9 cellular contexts compared by ENCODE assay signal in the genomic region with DNA sequence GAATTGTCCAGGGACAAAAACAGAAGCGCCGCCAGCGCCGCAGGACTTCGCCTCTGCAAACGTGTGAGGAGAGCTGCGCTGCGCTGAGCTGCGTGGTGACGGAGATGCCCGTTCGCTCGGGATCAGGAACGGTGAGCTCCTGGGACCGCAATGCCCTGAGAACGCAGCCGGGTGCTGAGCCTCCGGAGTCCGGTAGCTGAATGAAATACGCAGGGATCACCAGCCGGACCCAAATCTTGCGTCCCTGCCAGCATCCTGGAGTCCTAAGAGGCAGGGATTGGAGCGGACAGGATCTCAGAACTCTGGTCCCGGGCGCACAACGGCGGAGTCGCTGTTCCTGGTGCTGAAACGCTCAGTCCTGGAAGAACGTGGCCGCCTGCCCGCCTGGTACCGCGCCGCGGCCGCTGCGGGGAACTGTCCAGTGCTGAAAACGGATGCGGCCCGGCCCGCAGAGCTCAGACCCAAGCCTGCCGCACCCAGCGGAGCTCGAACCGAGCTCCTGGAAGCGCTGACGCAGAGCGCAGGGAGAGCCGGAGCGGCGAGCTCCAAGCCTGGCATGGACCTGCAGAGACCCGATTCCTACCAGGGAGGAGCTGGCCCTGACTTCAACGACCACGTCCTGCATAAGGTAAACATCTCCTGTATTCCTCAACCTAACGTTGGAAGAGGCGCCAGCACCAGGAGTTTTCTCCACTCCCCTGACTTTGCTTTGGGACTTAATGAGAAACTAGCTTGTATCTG. TPM values are rescaled to one million over a fixed set of nuclear protein-coding genes. Genes with fewer than 3 reads are reported as not detected.
DNase-seq lines count a peak whose midpoint lies in the region; ATAC-seq and TF ChIP-seq lines count a peak whose summit lies in the region.
"Had no signal": no experiment of that assay in that cellular context is flagged by ENCODE, and none has a peak within 500 bp of the region (broad histone marks: within the 10 kb centered on the region; RNA-seq: fewer than 3 reads in every experiment).

No MANE protein-coding gene starts in this region.

- H3K4me2 ChIP-seq in Karpas-422 (ENCODE audit: low read depth, low read length, poor library complexity, severe bottlenecking), result no peak overlapping the region

- WGBS in right lobe of liver (ENCODE audit: insufficient coverage, low coverage, low lambda C conversion rate, missing lambda C conversion rate), result 16% methylated on average over 16 of the region's 57 CpGs

- no peak overlapping the region for H3K9ac ChIP-seq in Karpas-422 (ENCODE audit: low read length)

- no peak for TF ChIP-seq CTCF in right lobe of liver (IDR thresholded peaks at IDR 0.05)

- no peak for TF ChIP-seq POLR2A in right lobe of liver (IDR thresholded peaks at IDR 0.05)

- H3K9me3 ChIP-seq in right lobe of liver (peaks cover 0 to 3% (median 0%) of the 10 kb centered on the region in 4 donors), Karpas-422 (ENCODE audit: low read length) (no peaks in the 10 kb centered on the region)
- H3K9me3 ChIP-seq: ascending aorta had no signal

- no peaks in the 10 kb centered on the region for H3K4me1 ChIP-seq in right lobe of liver
- H3K4me1 ChIP-seq in Karpas-422 (ENCODE audit: low read length), result no peaks in the 10 kb centered on the region
- H3K4me1 ChIP-seq: ascending aorta had no signal

- intact Hi-C loops in right lobe of liver (cut with DNase I), result no loop called here

- no peak overlapping the region for H3K27ac ChIP-seq in right lobe of liver
- H3K27ac ChIP-seq in Karpas-422 (ENCODE audit: low read length), result no peak overlapping the region
- H3K27ac ChIP-seq: ascending aorta had no signal

- no peaks in the 10 kb centered on the region for H3K9me2 ChIP-seq in Karpas-422 (replicated peaks; ENCODE audit: insufficient read depth, low read length)

- H2AFZ ChIP-seq in Karpas-422 (ENCODE audit: low read length), result no peak overlapping the region

- H3K4me3 ChIP-seq in right lobe of liver, result no peak overlapping the region
- H3K4me3 ChIP-seq in Karpas-422 (ENCODE audit: low read length), result no peak overlapping the region
- H3K4me3 ChIP-seq: ascending aorta had no signal

- H3K36me3 ChIP-seq in right lobe of liver, result no peaks in the 10 kb centered on the region
- no peaks in the 10 kb centered on the region for H3K36me3 ChIP-seq in Karpas-422 (ENCODE audit: insufficient read depth, low read length)
- H3K36me3 ChIP-seq: ascending aorta had no signal

- no peaks in the 10 kb centered on the region for H4K20me1 ChIP-seq in Karpas-422 (ENCODE audit: insufficient read depth, low read depth, low read length)

- ATAC-seq in right lobe of liver, result peak; percentile 74 to 97 (median 86)

- peak; percentile 63 for DNase-seq in NCI-H82 (lab: John Stamatoyannopoulos, UW)
- DNase-seq in NCI-H82 treated with DMSO at 0.1 percent for 48 hours (lab: John Stamatoyannopoulos, UW; ENCODE audit: unreplicated experiment), result no peak
- peak; percentile 53 to 56 for DNase-seq in activated CD4-positive, alpha-beta T cell treated with anti-CD3 and anti-CD28 coated beads, Interleukin-2, amount 50 U/mL, for 4 hours
- peak; percentile 87 for DNase-seq in dermis blood vessel endothelial cell
- DNase-seq in right lobe of liver, result peak; percentile 66 to 82 (median 69)
- peak; percentile 21 to 50 (median 44) for DNase-seq in stimulated activated CD4-positive, alpha-beta T cell treated with anti-CD3 and anti-CD28 coated beads, TNF-alpha, amount 100 ng/mL, for 4 hours (ENCODE audit: low read depth in 3 of 3)
- DNase-seq in Karpas-422, result no peak
- no peak for DNase-seq in GM19240 (ENCODE audit: insufficient read length, low spot score)

- H3K27me3 ChIP-seq in right lobe of liver (no peaks in the 10 kb centered on the region), Karpas-422 (ENCODE audit: low read length) (no peaks in the 10 kb centered on the region)

- H3K79me2 ChIP-seq in Karpas-422 (ENCODE audit: low read length), result no peaks in the 10 kb centered on the region

RNA-seq across cellular contexts. Expression of a gene that starts 41.5 kb away (rescaled TPM):
- total RNA-seq in dermis blood vessel endothelial cell (not detected in 2 replicates), right lobe of liver (1 to 10 TPM in 2 of 6 experiments, under 1 TPM in 3, not detected in 1; 0.44 to 2.6 (median 0.74) TPM)
- total RNA-seq in Karpas-422 (2014; rRNA removed; shearing (Covaris generic); ENCODE audit: low replicate concordance), result not detected in 2 replicates
- total RNA-seq: ascending aorta had no signal

RNA-seq across cellular contexts. Expression of a gene that starts 47.7 kb away (rescaled TPM):
- total RNA-seq in dermis blood vessel endothelial cell, result not detected in 2 replicates
- under 1 TPM; 0.07 to 0.91 (median 0.34) TPM for total RNA-seq in right lobe of liver
- not detected in 2 replicates for total RNA-seq in Karpas-422 (2014; rRNA removed; shearing (Covaris generic); ENCODE audit: low replicate concordance)

Comparison
In these comparisons a context has a peak if more than half of its experiments do, and no peak if none do; other contexts are left out.
1. DNase-seq: peak in NCI-H82 (single experiment), activated CD4-positive, alpha-beta T cell treated with anti-CD3 and anti-CD28 coated beads, Interleukin-2, amount 50 U/mL, for 4 hours (2 of 2), dermis blood vessel endothelial cell (single experiment), right lobe of liver (3 of 3) and stimulated activated CD4-positive, alpha-beta T cell treated with anti-CD3 and anti-CD28 coated beads, TNF-alpha, amount 100 ng/mL, for 4 hours (3 of 3); none in NCI-H82 treated with DMSO at 0.1 percent for 48 hours (single experiment), Karpas-422 (single experiment) and GM19240 (single experiment).